ENCODE assay signal across 8 cellular contexts in the genomic region with DNA sequence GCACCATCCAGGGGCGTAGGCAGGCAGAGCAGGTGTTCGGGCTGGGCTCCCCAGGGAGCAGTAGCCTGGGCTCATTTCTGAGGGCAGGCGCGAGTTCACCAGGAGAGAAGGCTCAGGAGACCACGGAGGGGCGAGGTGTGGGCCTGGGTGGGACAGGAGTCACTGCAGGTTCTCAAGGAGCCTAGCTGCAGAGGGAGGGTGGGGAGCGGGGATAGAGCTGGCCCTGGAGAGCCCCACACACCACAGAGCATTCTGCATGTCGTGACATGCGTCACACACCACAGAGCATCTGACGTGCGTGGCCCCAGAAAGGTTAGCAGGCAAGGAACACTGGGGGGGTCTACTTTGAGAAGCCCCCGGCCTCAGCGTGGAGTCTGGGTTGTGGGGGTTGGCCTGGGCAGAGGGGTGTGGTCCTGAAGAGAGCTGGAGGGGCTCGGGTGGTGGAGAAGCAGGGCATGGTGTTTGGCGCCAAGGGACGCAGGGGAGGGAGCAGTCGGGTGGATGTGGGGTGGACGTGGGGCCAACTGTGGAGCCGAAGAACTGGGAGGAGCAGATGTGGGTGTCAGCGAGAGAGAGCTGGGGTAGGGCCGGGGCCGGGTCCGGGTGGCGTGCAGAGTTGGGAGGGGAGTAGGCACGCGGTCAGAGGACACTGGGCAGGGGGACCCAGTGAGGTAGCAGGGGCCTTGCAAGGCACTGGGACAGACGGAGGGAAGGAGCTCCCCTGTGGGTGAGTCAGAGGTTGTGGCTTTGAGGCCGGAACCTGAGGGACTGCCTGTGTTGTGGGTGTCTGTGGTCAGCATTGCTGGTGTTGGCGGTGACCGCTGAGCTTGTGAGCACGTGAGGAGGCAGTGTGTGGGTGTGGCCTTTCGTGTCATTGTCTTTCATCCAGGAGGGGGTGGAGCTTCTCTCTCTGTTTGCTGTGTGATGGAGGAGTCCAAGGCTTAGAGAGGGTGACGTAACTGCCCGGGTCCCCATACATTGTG. TPM values are rescaled to one million over a fixed set of nuclear protein-coding genes. Genes with fewer than 3 reads are reported as not detected.
DNase-seq lines count a peak whose midpoint lies in the region; ATAC-seq and TF ChIP-seq lines count a peak whose summit lies in the region.

No MANE protein-coding gene starts in this region.

- H3K27me3 Mint-ChIP-seq in stimulated activated naive CD8-positive, alpha-beta T cell treated with anti-CD3 and anti-CD28 coated beads, Interleukin-15, Interleukin-2, amounts not matched to agents 100 ng/mL and 50 ng/mL, for 24 hours: peaks cover 15% of the 10 kb centered on the region

- DNase-seq in AG10803 (ENCODE audit: low read depth) (peak; percentile 79), T1000 (lab: John Stamatoyannopoulos, UW) (peak; percentile 22), foreskin melanocyte (peak; percentile 32), putamen (ENCODE audit: low spot score) (no peak), globus pallidus (ENCODE audit: low spot score) (no peak)

- H3K4me3 Mint-ChIP-seq in stimulated activated naive CD8-positive, alpha-beta T cell treated with anti-CD3 and anti-CD28 coated beads, Interleukin-15, Interleukin-2, amounts not matched to agents 100 ng/mL and 50 ng/mL, for 24 hours: peak overlapping the region; percentile 39

- peak overlapping the region; percentile 79 for H3K27ac Mint-ChIP-seq in stimulated activated naive CD8-positive, alpha-beta T cell treated with anti-CD3 and anti-CD28 coated beads, Interleukin-15, Interleukin-2, amounts not matched to agents 100 ng/mL and 50 ng/mL, for 24 hours

- no peaks in the 10 kb centered on the region for H3K27me3 ChIP-seq in gastroesophageal sphincter

- no peak overlapping the region for H3K4me3 ChIP-seq in AG10803 (ENCODE audit: low read length)
- no peak overlapping the region for H3K4me3 ChIP-seq in gastroesophageal sphincter

- peaks cover 0 to 94% of the 10 kb centered on the region in 2 donors for H3K36me3 ChIP-seq in gastroesophageal sphincter

- H3K9me3 ChIP-seq in gastroesophageal sphincter: no peaks in the 10 kb centered on the region

- no peak for TF ChIP-seq EP300 in gastroesophageal sphincter (IDR thresholded peaks at IDR 0.05)

- H3K4me1 ChIP-seq in gastroesophageal sphincter: no peaks in the 10 kb centered on the region

- ATAC-seq in GM21515 (IDR thresholded peaks at IDR 0.05; ENCODE audit: unreplicated experiment) (peak; percentile 62), gastroesophageal sphincter (no peak)

- H3K27ac ChIP-seq in gastroesophageal sphincter: no peak overlapping the region

- peaks cover 38% of the 10 kb centered on the region for H3K36me3 Mint-ChIP-seq in stimulated activated naive CD8-positive, alpha-beta T cell treated with anti-CD3 and anti-CD28 coated beads, Interleukin-15, Interleukin-2, amounts not matched to agents 100 ng/mL and 50 ng/mL, for 24 hours (ENCODE audit: low read depth)

- TF ChIP-seq CTCF in AG10803 (conservative IDR thresholded peaks at IDR 0.05; ENCODE audit: low read length) (no peak), gastroesophageal sphincter (IDR thresholded peaks at IDR 0.05) (no peak)

- WGBS in gastroesophageal sphincter (ENCODE audit: low coverage in 1 of 2), 2 donors: 82 to 89% methylated on average over 13 to 18 of the region's 34 CpGs

- H3K9me3 Mint-ChIP-seq in stimulated activated naive CD8-positive, alpha-beta T cell treated with anti-CD3 and anti-CD28 coated beads, Interleukin-15, Interleukin-2, amounts not matched to agents 100 ng/mL and 50 ng/mL, for 24 hours: no peaks in the 10 kb centered on the region

- H3K4me1 Mint-ChIP-seq in stimulated activated naive CD8-positive, alpha-beta T cell treated with anti-CD3 and anti-CD28 coated beads, Interleukin-15, Interleukin-2, amounts not matched to agents 100 ng/mL and 50 ng/mL, for 24 hours (ENCODE audit: low read depth): peaks cover 7% of the 10 kb centered on the region

- TF ChIP-seq POLR2A in gastroesophageal sphincter (IDR thresholded peaks at IDR 0.05): no peak

RNA-seq across cellular contexts. Expression of a gene that starts 25.5 kb away (rescaled TPM):
- 100 to 1,000 TPM; 164 to 316 (median 179) TPM for total RNA-seq in gastroesophageal sphincter

Comparison
In these comparisons a context has a peak if more than half of its experiments do, and no peak if none do; other contexts are left out.
1. DNase-seq: peak in AG10803 (single experiment), T1000 (single experiment) and foreskin melanocyte (single experiment); none in putamen (single experiment) and globus pallidus (single experiment).